ENCODE assay signal across 1 cellular context in genomic region chr17:56833023-56833811, GRCh38.
TF ChIP-seq lines count a peak whose summit lies in the region.

No MANE protein-coding gene starts in this region.

TF ChIP-seq in HepG2, 621 proteins besides CTCF, POLR2A, EP300 and RAD21 (continued from another document and continues in another):
- TF ChIP-seq FOXK1 (CRISPR knock-in tag; IDR thresholded peaks at IDR 0.05; ENCODE audit: borderline replicate concordance, low read depth) (no peak), SPEN (CRISPR knock-in tag; IDR thresholded peaks at IDR 0.05; ENCODE audit: low read depth) (peak; percentile 46; the same call in 1 of the 2 replicates), KDM1A (CRISPR knock-in tag; IDR thresholded peaks at IDR 0.05) (peak; percentile 67; the same call in 1 of the 2 replicates), PAX8 (CRISPR knock-in tag; IDR thresholded peaks at IDR 0.05; ENCODE audit: borderline replicate concordance) (no peak), TFAP4 (IDR thresholded peaks at IDR 0.05; ENCODE audit: borderline replicate concordance, low read depth) (no peak), HNRNPLL (IDR thresholded peaks at IDR 0.05; ENCODE audit: low read depth, low read length, poor library complexity, severe bottlenecking) (peak; percentile 87), PHF8 (CRISPR knock-in tag; IDR thresholded peaks at IDR 0.05) (peak; percentile 59), SAFB2 (CRISPR knock-in tag; IDR thresholded peaks at IDR 0.05; ENCODE audit: borderline replicate concordance, low read depth) (no peak; the same call in 1 of the 2 replicates), NR3C1 (CRISPR knock-in tag; IDR thresholded peaks at IDR 0.05) (no peak), FOSL1 (CRISPR knock-in tag; IDR thresholded peaks at IDR 0.05; ENCODE audit: borderline replicate concordance) (no peak), ZNF792 (CRISPR knock-in tag; IDR thresholded peaks at IDR 0.05) (no peak), ZNF883 (CRISPR knock-in tag; IDR thresholded peaks at IDR 0.05; ENCODE audit: not compliant biosample characterization) (no peak), KDM5A (IDR thresholded peaks at IDR 0.05; ENCODE audit: borderline replicate concordance, low read length) (no peak), POLR2AphosphoS2 (IDR thresholded peaks at IDR 0.05; ENCODE audit: low read depth, low read length) (no peak), HDAC2 (CRISPR knock-in tag; IDR thresholded peaks at IDR 0.05) (peak; percentile 39; the same call in 1 of the 2 replicates), U2AF2 (IDR thresholded peaks at IDR 0.05; ENCODE audit: low read depth, low read length) (no peak), EED (CRISPR knock-in tag; IDR thresholded peaks at IDR 0.05) (peak; percentile 47; the same call in 1 of the 2 replicates), DZIP1 (CRISPR knock-in tag; IDR thresholded peaks at IDR 0.05) (no peak), CEBPZ (IDR thresholded peaks at IDR 0.05; ENCODE audit: low read length) (no peak), MIER3 (CRISPR knock-in tag; IDR thresholded peaks at IDR 0.05; ENCODE audit: borderline replicate concordance) (no peak), CAMTA2 (CRISPR knock-in tag; IDR thresholded peaks at IDR 0.05; ENCODE audit: borderline replicate concordance) (no peak), ATF2 (CRISPR knock-in tag; IDR thresholded peaks at IDR 0.05) (no peak), CENPBD1 (CRISPR knock-in tag; IDR thresholded peaks at IDR 0.05; ENCODE audit: borderline replicate concordance, low read depth) (no peak), NFATC3 (CRISPR knock-in tag; IDR thresholded peaks at IDR 0.05) (peak; percentile 83; the same call in 1 of the 2 replicates), GABPB1 (CRISPR knock-in tag; IDR thresholded peaks at IDR 0.05) (peak; percentile 66; the same call in 1 of the 2 replicates), ADNP (CRISPR knock-in tag; IDR thresholded peaks at IDR 0.05) (no peak), MATR3 (CRISPR knock-in tag; IDR thresholded peaks at IDR 0.05) (no peak), TEF (CRISPR knock-in tag; IDR thresholded peaks at IDR 0.05) (no peak), SOX6 (IDR thresholded peaks at IDR 0.05) (no peak), SOX6 (CRISPR knock-in tag; IDR thresholded peaks at IDR 0.05) (no peak), ZKSCAN5 (CRISPR knock-in tag; IDR thresholded peaks at IDR 0.05) (no peak), RBFOX2 (IDR thresholded peaks at IDR 0.05; ENCODE audit: low read depth, low read length) (peak; percentile 66), HCFC1 (IDR thresholded peaks at IDR 0.05; ENCODE audit: low read depth, low read length) (no peak), ZNF329 (CRISPR knock-in tag; IDR thresholded peaks at IDR 0.05; ENCODE audit: low read depth) (no peak), ZNF674 (CRISPR knock-in tag; IDR thresholded peaks at IDR 0.05; ENCODE audit: low read depth) (no peak), FOXO1 (CRISPR knock-in tag; IDR thresholded peaks at IDR 0.05) (no peak; the same call in 1 of the 2 replicates), NBN (conservative IDR thresholded peaks at IDR 0.05) (no peak), ZNF431 (CRISPR knock-in tag; IDR thresholded peaks at IDR 0.05; ENCODE audit: borderline replicate concordance, low read depth) (no peak), HHEX (CRISPR knock-in tag; IDR thresholded peaks at IDR 0.05) (no peak), FOXA1 (IDR thresholded peaks at IDR 0.05) (no peak), FOXA1 (CRISPR knock-in tag; IDR thresholded peaks at IDR 0.05) (no peak), ZNF121 (CRISPR knock-in tag; IDR thresholded peaks at IDR 0.05) (no peak), PCBP1 (IDR thresholded peaks at IDR 0.05; ENCODE audit: borderline replicate concordance, low read depth, low read length) (no peak), ESRRA (CRISPR knock-in tag; IDR thresholded peaks at IDR 0.05; ENCODE audit: low read depth) (no peak), ZNF782 (CRISPR knock-in tag; IDR thresholded peaks at IDR 0.05; ENCODE audit: borderline replicate concordance) (no peak), KDM3A (CRISPR knock-in tag; IDR thresholded peaks at IDR 0.05; ENCODE audit: low read depth) (no peak), ZNF687 (CRISPR knock-in tag; IDR thresholded peaks at IDR 0.05) (peak; percentile 82), AGO2 (optimal IDR thresholded peaks at IDR 0.05; ENCODE audit: low read depth, low read length) (no peak), ZNF747 (CRISPR knock-in tag; IDR thresholded peaks at IDR 0.05; ENCODE audit: borderline replicate concordance) (peak; percentile 66; the same call in 1 of the 2 replicates), BATF2 (CRISPR knock-in tag; IDR thresholded peaks at IDR 0.05) (0 out of 2 replicates have a peak, but pooled peaks have one; percentile 32), BHLHE40 (IDR thresholded peaks at IDR 0.05; ENCODE audit: low read length) (no peak), ARNT (IDR thresholded peaks at IDR 0.05) (no peak), TIGD3 (CRISPR knock-in tag; IDR thresholded peaks at IDR 0.05; ENCODE audit: borderline replicate concordance) (no peak), THAP7 (CRISPR knock-in tag; IDR thresholded peaks at IDR 0.05) (no peak), ZKSCAN1 (IDR thresholded peaks at IDR 0.05; ENCODE audit: low read length) (no peak), ZNF180 (CRISPR knock-in tag; IDR thresholded peaks at IDR 0.05; ENCODE audit: borderline replicate concordance, low read depth) (no peak), ZFY (CRISPR knock-in tag; IDR thresholded peaks at IDR 0.05) (no peak), ATF7 (IDR thresholded peaks at IDR 0.05) (no peak), ATF7 (CRISPR knock-in tag; IDR thresholded peaks at IDR 0.05) (no peak), ZFP90 (CRISPR knock-in tag; IDR thresholded peaks at IDR 0.05; ENCODE audit: borderline replicate concordance) (no peak)
